9 cellular contexts compared by ENCODE assay signal in genomic region chr17:35088647-35088910, GRCh38. TPM values are rescaled to one million over a fixed set of nuclear protein-coding genes. Genes with fewer than 3 reads are reported as not detected.
DNase-seq lines count a peak whose midpoint lies in the region; ATAC-seq and TF ChIP-seq lines count a peak whose summit lies in the region.
"Had no signal": no experiment of that assay in that cellular context is flagged by ENCODE, and none has a peak within 500 bp of the region (broad histone marks: within the 10 kb centered on the region; RNA-seq: fewer than 3 reads in every experiment).

No MANE protein-coding gene starts in this region.

- in situ Hi-C loops in gastrocnemius medialis (cut with MboI; ENCODE audit: low sequenced_read_pairs in 4 of 4): loop anchor here in 2 of 4 donors (10.0 to 25.0 kb wide), 2 partner anchors 101 to 124 kb away; partner anchors contain the start of genes CCT6B (in 1 of the 2), LIG3 (in 1 of the 2) and ZNF830 (in 1 of the 2)

- H3K36me3 Mint-ChIP-seq in stimulated activated naive CD8-positive, alpha-beta T cell treated with anti-CD3 and anti-CD28 coated beads, Interleukin-15, Interleukin-2, amounts not matched to agents 100 ng/mL and 50 ng/mL, for 24 hours (ENCODE audit: low read depth): no peaks in the 10 kb centered on the region
- H3K36me3 Mint-ChIP-seq in T-cell: peaks cover 3% of the 10 kb centered on the region

- no peaks in the 10 kb centered on the region for H3K27me3 Mint-ChIP-seq in stimulated activated naive CD8-positive, alpha-beta T cell treated with anti-CD3 and anti-CD28 coated beads, Interleukin-15, Interleukin-2, amounts not matched to agents 100 ng/mL and 50 ng/mL, for 24 hours
- H3K27me3 Mint-ChIP-seq in T-cell: no peaks in the 10 kb centered on the region

- CTCF ChIA-PET in T-cell (lab: Charles Lee): interaction anchor here in 1 of 2 donors (1.1 kb wide), 1 partner anchor 25 kb away, joined by 8 read pairs; the partner anchor contains the start of gene RFFL

- no peaks in the 10 kb centered on the region for H3K27me3 ChIP-seq in foreskin keratinocyte
- no peaks in the 10 kb centered on the region for H3K27me3 ChIP-seq in gastrocnemius medialis

- intact Hi-C loops in gastrocnemius medialis (cut with DNase I; ENCODE audit: low total_unique reads): loop anchor here (2.0 to 5.0 kb wide), 2 partner anchors 58 to 106 kb away; partner anchors contain the start of genes LIG3 and UNC45B

- TF ChIP-seq CTCF in foreskin keratinocyte (conservative IDR thresholded peaks at IDR 0.05) (peak; percentile 22), gastrocnemius medialis (IDR thresholded peaks at IDR 0.05 in 4 of 5, conservative IDR thresholded peaks at IDR 0.05 in 1 of 5) (no peak)

- H3K4me1 ChIP-seq in foreskin keratinocyte (peaks cover 26% of the 10 kb centered on the region), gastrocnemius medialis (peaks cover 6 to 14% of the 10 kb centered on the region in 2 donors)

- TF ChIP-seq POLR2A in gastrocnemius medialis (IDR thresholded peaks at IDR 0.05): no peak

- no peaks in the 10 kb centered on the region for H3K9me3 ChIP-seq in gastrocnemius medialis

- H3K27ac Mint-ChIP-seq in stimulated activated naive CD8-positive, alpha-beta T cell treated with anti-CD3 and anti-CD28 coated beads, Interleukin-15, Interleukin-2, amounts not matched to agents 100 ng/mL and 50 ng/mL, for 24 hours: peak overlapping the region; percentile 89
- H3K27ac Mint-ChIP-seq in T-cell: peak overlapping the region; percentile 90 to 96

- H3K36me3 ChIP-seq in gastrocnemius medialis: no peaks in the 10 kb centered on the region

- no peak for DNase-seq in stimulated activated naive CD8-positive, alpha-beta T cell treated with anti-CD3 and anti-CD28 coated beads, Interleukin-15, Interleukin-2, amounts not matched to agents 100 U/mL and 50 U/mL, for 24 hours
- DNase-seq in T-cell (peak in 1 of 34 experiments; percentile 42), foreskin keratinocyte (peak in 1 of 2 donors; percentile 43), gastrocnemius medialis (no peak)

- peak overlapping the region; percentile 76 for H3K27ac ChIP-seq in foreskin keratinocyte
- H3K27ac ChIP-seq in gastrocnemius medialis: peak overlapping the region; percentile 56 to 77 (median 74)

- H3K4me3 ChIP-seq in gastrocnemius medialis: peak overlapping the region; percentile 66 to 100 (median 82)

- H3K9me3 Mint-ChIP-seq in stimulated activated naive CD8-positive, alpha-beta T cell treated with anti-CD3 and anti-CD28 coated beads, Interleukin-15, Interleukin-2, amounts not matched to agents 100 ng/mL and 50 ng/mL, for 24 hours: no peaks in the 10 kb centered on the region
- H3K9me3 Mint-ChIP-seq in T-cell: no peaks in the 10 kb centered on the region

- POLR2A ChIA-PET in T-cell (lab: Charles Lee): no interaction called here

- peaks cover 68% of the 10 kb centered on the region for H3K4me1 Mint-ChIP-seq in stimulated activated naive CD8-positive, alpha-beta T cell treated with anti-CD3 and anti-CD28 coated beads, Interleukin-15, Interleukin-2, amounts not matched to agents 100 ng/mL and 50 ng/mL, for 24 hours (ENCODE audit: low read depth)
- H3K4me1 Mint-ChIP-seq in T-cell: peaks cover 51 to 57% (median 54%) of the 10 kb centered on the region in 3 donors

- ATAC-seq in stimulated activated naive CD8-positive, alpha-beta T cell treated with anti-CD3 and anti-CD28 coated beads, Interleukin-15, Interleukin-2, amounts not matched to agents 100 U/mL and 50 U/mL, for 24 hours: no peak
- ATAC-seq in T-cell (replicated peaks in 1 of 4) (no peak), foreskin keratinocyte (peak; percentile 0), gastrocnemius medialis (peak in 1 of 2 donors; percentile 39), GM19328 (IDR thresholded peaks at IDR 0.05; ENCODE audit: unreplicated experiment) (no peak), HG02588 (IDR thresholded peaks at IDR 0.05; ENCODE audit: unreplicated experiment) (no peak), HG02870 (IDR thresholded peaks at IDR 0.05; ENCODE audit: unreplicated experiment) (no peak)

- H3K4me3 Mint-ChIP-seq in stimulated activated naive CD8-positive, alpha-beta T cell treated with anti-CD3 and anti-CD28 coated beads, Interleukin-15, Interleukin-2, amounts not matched to agents 100 ng/mL and 50 ng/mL, for 24 hours: peak overlapping the region; percentile 90
- peak overlapping the region; percentile 94 to 95 (median 94) for H3K4me3 Mint-ChIP-seq in T-cell

RNA-seq across cellular contexts. Expression of gene RFFL, which starts 25.1 kb away (rescaled TPM):
- total RNA-seq in T-cell: 10 to 100 TPM; 51.3 to 80.2 (median 74.1) TPM
- 22.1 and 23.6 TPM in 2 replicates for total RNA-seq in foreskin keratinocyte
- polyA plus RNA-seq in foreskin keratinocyte: 6.1 and 7.0 TPM in 2 replicates
- total RNA-seq in gastrocnemius medialis: 10 to 100 TPM; 17.4 to 65.7 (median 35.0) TPM

RNA-seq across cellular contexts. Expression of gene RAD51D, which starts 31.1 kb away (rescaled TPM):
- 10 to 100 TPM; 14.6 to 29.9 (median 19.0) TPM for total RNA-seq in T-cell
- total RNA-seq in foreskin keratinocyte: 9.6 and 11.0 TPM in 2 replicates
- polyA plus RNA-seq in foreskin keratinocyte: 5.8 and 7.2 TPM in 2 replicates
- 1 to 10 TPM; 2.5 to 5.2 (median 2.8) TPM for total RNA-seq in gastrocnemius medialis

RNA-seq across cellular contexts. Expression of gene FNDC8, which starts 32.8 kb away (rescaled TPM):
- total RNA-seq in T-cell (not detected), foreskin keratinocyte (not detected in 2 replicates), gastrocnemius medialis (not detected)
- not detected in 2 replicates for polyA plus RNA-seq in foreskin keratinocyte
- total RNA-seq: pulmonary artery endothelial cell had no signal

RNA-seq across cellular contexts. Expression of gene NLE1, which starts 53.5 kb away (rescaled TPM):
- total RNA-seq in T-cell (10 to 100 TPM; 12.3 to 29.1 (median 17.8) TPM), foreskin keratinocyte (28.1 and 29.7 TPM in 2 replicates), gastrocnemius medialis (10 to 100 TPM in 3 of 4 donors, 1 to 10 TPM in 1; 9.9 to 19.3 (median 11.5) TPM)
- 33.1 and 34.5 TPM in 2 replicates for polyA plus RNA-seq in foreskin keratinocyte

RNA-seq across cellular contexts. Expression of gene UNC45B, which starts 59.0 kb away (rescaled TPM):
- total RNA-seq in T-cell (under 1 TPM; 0.13 to 0.50 (median 0.26) TPM), foreskin keratinocyte (not detected in 2 replicates), gastrocnemius medialis (100 to 1,000 TPM in 3 of 4 donors, 10 to 100 TPM in 1; 73.7 to 150 (median 105) TPM)
- not detected in 2 replicates for polyA plus RNA-seq in foreskin keratinocyte
- total RNA-seq: pulmonary artery endothelial cell had no signal
